Comparison of ENCODE assay signal across 1 cellular context in the genomic region with DNA sequence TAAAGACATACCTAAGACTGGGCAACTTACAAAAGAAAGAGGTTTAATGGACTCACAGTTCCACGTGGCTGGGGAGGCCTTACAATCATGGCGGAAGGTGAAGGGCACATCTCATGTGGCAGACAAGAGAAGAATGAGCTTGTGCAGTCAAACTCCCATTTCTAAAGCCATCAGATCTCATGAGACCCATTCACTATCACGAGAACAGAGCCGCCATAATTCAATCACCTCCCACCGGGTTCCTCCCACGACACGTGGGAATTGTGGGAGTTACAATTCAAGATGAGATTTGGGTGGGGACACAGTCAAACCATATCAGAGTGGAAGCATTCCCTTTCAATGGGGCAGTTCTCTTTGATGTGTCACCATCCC. TPM values are rescaled to one million over a fixed set of nuclear protein-coding genes. Genes with fewer than 3 reads are reported as not detected.
"Had no signal": no experiment of that assay in that cellular context is flagged by ENCODE, and none has a peak within 500 bp of the region (broad histone marks: within the 10 kb centered on the region; RNA-seq: fewer than 3 reads in every experiment).

No MANE protein-coding gene starts in this region.

RNA-seq across cellular contexts. Expression of gene INPP5D, which starts 39.7 kb away (rescaled TPM):
- polyA plus RNA-seq: neural cell had no signal
